In genomic region chr12:92136883-92137582, GRCh38 we compare ENCODE assay signal across 8 cellular contexts. TPM values are rescaled to one million over a fixed set of nuclear protein-coding genes. Genes with fewer than 3 reads are reported as not detected.
DNase-seq lines count a peak whose midpoint lies in the region; ATAC-seq and TF ChIP-seq lines count a peak whose summit lies in the region.

No MANE protein-coding gene starts in this region.

- H3K36me3 ChIP-seq in SJSA1 (peaks cover 56% of the 10 kb centered on the region), esophagus squamous epithelium (peaks cover 0 to 11% (median 0%) of the 10 kb centered on the region in 3 donors), rectal smooth muscle tissue (ENCODE audit: control insufficient read depth, insufficient read depth, low read length) (no peaks in the 10 kb centered on the region)

- no peaks in the 10 kb centered on the region for H3K27me3 Mint-ChIP-seq in activated naive CD4-positive, alpha-beta T cell treated with anti-CD3 and anti-CD28 coated beads, Interleukin-2, amount 50 U/mL, for 24 hours

- H3K27ac Mint-ChIP-seq in activated naive CD4-positive, alpha-beta T cell treated with anti-CD3 and anti-CD28 coated beads, Interleukin-2, amount 50 U/mL, for 24 hours, result peak overlapping the region; percentile 98

- no peak for ATAC-seq in GM21390 (IDR thresholded peaks at IDR 0.05; ENCODE audit: unreplicated experiment)

- no peak for DNase-seq in activated naive CD4-positive, alpha-beta T cell treated with Interleukin-2 at 50 U/mL for 16 hours
- DNase-seq in SJSA1 (ENCODE audit: low read depth in 1 of 2, low spot score in 2 of 2) (peak in 1 of 2 experiments; percentile 71), esophagus squamous epithelium (lab: John Stamatoyannopoulos, UW) (no peak), GM20000 (ENCODE audit: low spot score) (no peak), T-helper 9 cell (no peak)

- H3K4me1 ChIP-seq in SJSA1 (replicated peaks), result peaks cover 71% of the 10 kb centered on the region
- peaks cover 13 to 100% (median 47%) of the 10 kb centered on the region in 3 donors for H3K4me1 ChIP-seq in esophagus squamous epithelium
- H3K4me1 ChIP-seq in rectal smooth muscle tissue (ENCODE audit: control insufficient read depth, insufficient read depth, low read length), result peaks cover 13% of the 10 kb centered on the region

- H3K4me1 Mint-ChIP-seq in activated naive CD4-positive, alpha-beta T cell treated with anti-CD3 and anti-CD28 coated beads, Interleukin-2, amount 50 U/mL, for 24 hours, result peaks cover 51% of the 10 kb centered on the region

- no peaks in the 10 kb centered on the region for H3K9me3 Mint-ChIP-seq in activated naive CD4-positive, alpha-beta T cell treated with anti-CD3 and anti-CD28 coated beads, Interleukin-2, amount 50 U/mL, for 24 hours

- H3K27me3 ChIP-seq in SJSA1 (replicated peaks), result no peaks in the 10 kb centered on the region
- H3K27me3 ChIP-seq in esophagus squamous epithelium, result no peaks in the 10 kb centered on the region
- H3K27me3 ChIP-seq in rectal smooth muscle tissue (ENCODE audit: control insufficient read depth, insufficient read depth, low read length), result no peaks in the 10 kb centered on the region

- TF ChIP-seq CTCF in esophagus squamous epithelium (IDR thresholded peaks at IDR 0.05) (no peak), GM20000 (IDR thresholded peaks at IDR 0.05; ENCODE audit: extremely low read depth, missing control alignments) (no peak)

- H3K9me3 ChIP-seq in SJSA1 (replicated peaks), result no peaks in the 10 kb centered on the region
- H3K9me3 ChIP-seq in esophagus squamous epithelium, result no peaks in the 10 kb centered on the region

- peak overlapping the region; percentile 97 for H3K4me3 Mint-ChIP-seq in activated naive CD4-positive, alpha-beta T cell treated with anti-CD3 and anti-CD28 coated beads, Interleukin-2, amount 50 U/mL, for 24 hours

- H3K4me3 ChIP-seq in SJSA1 (no peak overlapping the region), esophagus squamous epithelium (peak overlapping the region in 3 of 4 donors; percentile 83 to 98 (median 90)), rectal smooth muscle tissue (ENCODE audit: low read length) (peak overlapping the region; percentile 50)

- no peak overlapping the region for H3K9ac ChIP-seq in rectal smooth muscle tissue (ENCODE audit: low read length)

- peak in 1 of 4 donors; percentile 9 for TF ChIP-seq POLR2A in esophagus squamous epithelium (IDR thresholded peaks at IDR 0.05)

- 34 to 36% methylated on average over 3 of the region's 3 CpGs for WGBS in esophagus squamous epithelium, 2 donors

- intact Hi-C loops in esophagus squamous epithelium (cut with DNase I), result no loop called here

- peaks cover 58% of the 10 kb centered on the region for H3K36me3 Mint-ChIP-seq in activated naive CD4-positive, alpha-beta T cell treated with anti-CD3 and anti-CD28 coated beads, Interleukin-2, amount 50 U/mL, for 24 hours

- H3K27ac ChIP-seq in SJSA1 (peak overlapping the region; percentile 97), esophagus squamous epithelium (peak overlapping the region in 3 of 4 donors; percentile 49 to 99 (median 67)), rectal smooth muscle tissue (ENCODE audit: low read depth, low read length) (no peak overlapping the region)

RNA-seq across cellular contexts. Expression of gene BTG1, which starts 8.6 kb away (rescaled TPM):
- total RNA-seq in SJSA1 (2014; rRNA removed; shearing (Covaris generic)), result 4.8 and 6.2 TPM in 2 replicates
- 10 to 100 TPM; 18.3 to 42.7 (median 35.3) TPM for total RNA-seq in esophagus squamous epithelium
